In the genomic region with DNA sequence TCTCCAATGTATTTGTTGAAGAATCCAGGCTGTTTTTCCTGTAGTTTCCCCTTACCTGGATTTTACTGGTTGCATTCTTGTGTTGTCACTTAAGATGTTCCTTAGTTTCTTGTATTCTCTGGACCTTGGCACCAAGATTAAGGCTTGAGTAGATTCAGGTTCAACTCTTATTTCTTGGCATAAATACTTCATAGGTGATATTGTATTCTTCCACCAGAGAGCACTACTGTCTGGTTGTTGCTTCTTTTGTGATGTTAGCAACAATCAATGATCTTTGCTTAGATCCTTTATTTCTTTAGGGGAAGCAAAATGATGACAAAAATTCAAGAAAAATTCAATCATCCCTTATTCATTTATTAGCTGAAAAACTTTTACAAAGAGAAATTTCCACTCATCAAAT, we compare ENCODE assay signal across 28 cellular contexts.
"Had no signal": no experiment of that assay in that cellular context is flagged by ENCODE, and none has a peak within 500 bp of the region (broad histone marks: within the 10 kb centered on the region; RNA-seq: fewer than 3 reads in every experiment).

No MANE protein-coding gene starts in this region.

- H3K27ac Mint-ChIP-seq: activated CD8-positive, alpha-beta T cell treated with anti-CD3 and anti-CD28 coated beads, Interleukin-2, amount 10 ng/mL, durations not matched to agents 7 days and 5 days; activated naive CD8-positive, alpha-beta T cell; activated T-helper 1 cell treated with anti-CD3 and anti-CD28 coated beads, Interleukin-12 subunit alpha, Interleukin-12 subunit beta, Interleukin-2, Interleukin-4 antibody, amounts not matched to agents 30 ng/mL and 10 ng/mL and 1 ng/mL, durations not matched to agents 14 hours and 24 hours and 36 hours; nephron progenitor cell; T-helper 2 cell treated with Interferon-gamma antibody and Interleukin-4, amounts not matched to agents 5 μg/mL and 100 μg/mL, for 36 hours had no signal

- DNase-seq: activated CD4-positive, alpha-beta T cell treated with anti-CD3 and anti-CD28 coated beads for 1 hour; activated CD4-positive, alpha-beta T cell treated with anti-CD3 and anti-CD28 coated beads, Interleukin-2, amount 50 U/mL, for 1 hour; activated CD8-positive, alpha-beta T cell treated with anti-CD3 and anti-CD28 coated beads, Interleukin-2, amount 10 ng/mL, durations not matched to agents 7 days and 5 days; activated gamma-delta T cell treated with Interleukin-2 at 50 U/mL for 16 hours; adrenal gland; brain microvascular endothelial cell; central memory CD4-positive, alpha-beta T cell; effector memory CD4-positive, alpha-beta T cell; gastrocnemius medialis; hippocampal formation; islet precursor cell; left colon; lower lobe of right lung; mesendoderm; mucosa of descending colon; nephron progenitor cell; pancreas; right cardiac atrium; stimulated activated CD4-positive, alpha-beta T cell treated with anti-CD3 and anti-CD28 coated beads, Interleukin-4, amount 100 ng/mL, for 24 hours; stimulated activated naive CD4-positive, alpha-beta T cell treated with Interleukin-2 at 50 U/mL for 16 hours; upper lobe of left lung; WERI-Rb-1 had no signal

- H3K4me3 ChIP-seq: adrenal gland, ascending aorta, esophagus muscularis mucosa, gastrocnemius medialis, lower lobe of right lung, mucosa of descending colon, pancreas, thoracic aorta, upper lobe of left lung had no signal

- ATAC-seq: activated CD8-positive, alpha-beta T cell treated with anti-CD3 and anti-CD28 coated beads, Interleukin-2, amount 10 ng/mL, durations not matched to agents 7 days and 5 days; gastrocnemius medialis; left colon; mucosa of descending colon; pancreas; right cardiac atrium had no signal

- H3K27me3 ChIP-seq: adrenal gland, ascending aorta, brain microvascular endothelial cell, esophagus muscularis mucosa, gastrocnemius medialis, pancreas, upper lobe of left lung had no signal

- H3K27ac ChIP-seq: adrenal gland, ascending aorta, brain microvascular endothelial cell, esophagus muscularis mucosa, gastrocnemius medialis, lower lobe of right lung, pancreas, thoracic aorta, upper lobe of left lung, WERI-Rb-1 had no signal

- H3K9me3 ChIP-seq: adrenal gland, gastrocnemius medialis, mucosa of descending colon, pancreas, thoracic aorta, upper lobe of left lung had no signal

- H3K4me3 Mint-ChIP-seq: activated CD8-positive, alpha-beta T cell treated with anti-CD3 and anti-CD28 coated beads, Interleukin-2, amount 10 ng/mL, durations not matched to agents 7 days and 5 days; activated naive CD8-positive, alpha-beta T cell; activated T-helper 1 cell treated with anti-CD3 and anti-CD28 coated beads, Interleukin-12 subunit alpha, Interleukin-12 subunit beta, Interleukin-2, Interleukin-4 antibody, amounts not matched to agents 30 ng/mL and 10 ng/mL and 1 ng/mL, durations not matched to agents 14 hours and 24 hours and 36 hours; nephron progenitor cell; T-helper 2 cell treated with Interferon-gamma antibody and Interleukin-4, amounts not matched to agents 5 μg/mL and 100 μg/mL, for 36 hours had no signal

- H3K36me3 ChIP-seq: adrenal gland, ascending aorta, brain microvascular endothelial cell, gastrocnemius medialis, lower lobe of right lung, pancreas, upper lobe of left lung, WERI-Rb-1 had no signal

- H3K4me1 ChIP-seq: adrenal gland, ascending aorta, esophagus muscularis mucosa, gastrocnemius medialis, lower lobe of right lung, pancreas had no signal

- H3K9me3 Mint-ChIP-seq: activated T-helper 1 cell treated with anti-CD3 and anti-CD28 coated beads, Interleukin-12 subunit alpha, Interleukin-12 subunit beta, Interleukin-2, Interleukin-4 antibody, amounts not matched to agents 30 ng/mL and 10 ng/mL and 1 ng/mL, durations not matched to agents 14 hours and 24 hours and 36 hours; T-helper 2 cell treated with Interferon-gamma antibody and Interleukin-4, amounts not matched to agents 5 μg/mL and 100 μg/mL, for 36 hours had no signal
